ENCODE assay signal across 8 cellular contexts in the genomic region with DNA sequence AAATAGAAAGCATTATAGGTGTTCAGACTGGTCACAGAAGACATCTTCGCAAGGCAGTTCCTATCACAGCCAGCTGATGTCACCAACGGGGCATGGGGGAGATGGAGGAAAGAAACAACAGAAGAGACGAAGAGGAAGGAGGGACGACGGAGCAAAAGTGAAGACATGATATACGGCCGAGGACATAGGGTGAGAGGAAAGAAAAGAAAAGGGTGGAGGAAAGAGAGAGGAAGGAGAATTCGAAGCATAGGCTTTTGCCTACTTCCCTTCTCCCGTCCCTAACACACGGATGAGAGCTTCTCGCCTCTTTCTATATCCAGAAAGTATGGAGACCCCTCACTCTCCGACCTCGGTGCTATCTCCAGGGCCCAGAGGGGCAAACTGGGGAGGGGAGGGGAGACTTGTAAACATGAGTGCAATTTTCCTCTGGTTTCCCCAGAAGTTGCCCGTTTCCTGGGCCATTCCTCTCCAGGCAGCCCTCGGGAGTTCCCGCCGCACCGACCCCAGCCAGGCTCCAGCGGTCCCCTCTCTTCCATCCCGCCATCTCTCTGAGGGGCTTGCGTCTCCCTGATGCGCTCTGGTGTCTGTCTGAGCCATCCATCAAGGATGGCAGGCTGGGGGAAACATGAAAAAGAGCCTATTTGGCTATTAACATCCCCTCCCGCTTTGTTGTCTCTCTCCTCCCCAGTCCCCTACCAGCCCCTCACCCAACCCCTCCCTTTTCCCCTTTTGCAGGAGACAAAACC. TPM values are rescaled to one million over a fixed set of nuclear protein-coding genes. Genes with fewer than 3 reads are reported as not detected.
A peak's percentile ranks its signal among the peaks of the same experiment; 100 is the strongest.
DNase-seq lines count a peak whose midpoint lies in the region; ATAC-seq, FAIRE-seq and TF ChIP-seq lines count a peak whose summit lies in the region.

No MANE protein-coding gene starts in this region.

- H3K9me3 ChIP-seq in SJCRH30 (replicated peaks) (no peaks in the 10 kb centered on the region), GM12878 (replicated peaks; ENCODE audit: control insufficient read depth, insufficient read depth, low read length) (no peaks in the 10 kb centered on the region)

- DNase-seq in EH (ENCODE audit: low read depth) (peak; percentile 66), M059J (ENCODE audit: low read depth) (peak; percentile 64), SJCRH30 (peak; percentile 59 to 74), GM12878 (ENCODE audit: low read depth, low spot score) (no peak), left colon (peak in 1 of 2 donors; percentile 43)

- in situ Hi-C loops in GM12878 (cut with MboI), result no loop called here

- H3K4me1 ChIP-seq in SJCRH30, result peaks cover 21% of the 10 kb centered on the region
- H3K4me1 ChIP-seq in GM12878 (ENCODE audit: control insufficient read depth, insufficient read depth, low read length), result peaks cover 7% of the 10 kb centered on the region

- SMC1A ChIA-PET in GM12878 (lab: Charles Lee; ENCODE audit: uncharacterized antibody, unreplicated experiment), result interaction anchor here (0.6 to 3.5 kb wide), 14 partner anchors 7 to 169 kb away, joined by 3 to 27 read pairs (median 6); a partner anchor contains a TSS

- no peaks in the 10 kb centered on the region for H3K9me3 Mint-ChIP-seq in stimulated activated memory B cell treated with anti-CD40 and anti-IgM and Interleukin-4, amounts not matched to agents 10 μg/mL and 1 μg/mL and 100 μg/mL, for 72 hours

- intact Hi-C loops in GM12878 (cut with micrococcal nuclease; ENCODE audit: unreplicated experiment), result no loop called here
- intact Hi-C loops in left colon (cut with DNase I, micrococcal nuclease), result no loop called here

- H3K9ac ChIP-seq in GM12878 (ENCODE audit: control insufficient read depth, insufficient read depth, low read length), result no peak overlapping the region

- H3K79me2 ChIP-seq in GM12878 (ENCODE audit: control insufficient read depth, insufficient read depth, low read length), result no peaks in the 10 kb centered on the region

- H3K36me3 Mint-ChIP-seq in stimulated activated memory B cell treated with anti-CD40 and anti-IgM and Interleukin-4, amounts not matched to agents 10 μg/mL and 1 μg/mL and 100 μg/mL, for 72 hours, result no peaks in the 10 kb centered on the region

- BruUV-seq in GM12878 (replicated peaks; lab: Mats Ljungman, UMichigan), result no TSS peak

- peak; percentile 52; the same call in 1 of the 2 replicates for TF ChIP-seq RAD21 in GM12878 (IDR thresholded peaks at IDR 0.05; ENCODE audit: insufficient read depth, low read depth, low read length)

- H4K20me1 ChIP-seq in GM12878 (ENCODE audit: control insufficient read depth, insufficient read depth), result no peaks in the 10 kb centered on the region

- H3K4me2 ChIP-seq in GM12878 (ENCODE audit: control insufficient read depth, insufficient read depth), result peak overlapping the region; percentile 97

- peak overlapping the region; percentile 11; the same call in 1 of the 2 replicates for H3K27ac ChIP-seq in SJCRH30
- H3K27ac ChIP-seq in GM12878 (ENCODE audit: control insufficient read depth, insufficient read depth), result no peak overlapping the region

- CTCF ChIA-PET in GM12878 (lab: Yijun Ruan, JAX), result interaction anchor here (0.6 to 14.1 kb wide), 21 partner anchors 7 to 170 kb away, joined by 3 to 454 read pairs (median 4); a partner anchor contains a TSS

- no peak for TF ChIP-seq POLR2A in GM12878 (IDR thresholded peaks at IDR 0.05; ENCODE audit: low read depth, low read length)

- 0% methylated on average over 19 of the region's 23 CpGs for WGBS in GM12878 (ENCODE audit: insufficient coverage, insufficient replicate concordance, low lambda C conversion rate, missing lambda C conversion rate)

- H3K4me3 ChIP-seq in SJCRH30 (peak overlapping the region; percentile 53), GM12878 (peak overlapping the region; percentile 75)

- RAD21 ChIA-PET in GM12878 (lab: Charles Lee; ENCODE audit: unreplicated experiment), result interaction anchor here (0.7 to 3.0 kb wide), 12 partner anchors 9 to 745 kb away, joined by 3 to 19 read pairs (median 4); a partner anchor contains a TSS

- peaks cover 11% of the 10 kb centered on the region for H3K4me1 Mint-ChIP-seq in stimulated activated memory B cell treated with anti-CD40 and anti-IgM and Interleukin-4, amounts not matched to agents 10 μg/mL and 1 μg/mL and 100 μg/mL, for 72 hours

- POLR2A ChIA-PET in GM12878 (lab: Charles Lee), result interaction anchor here (0.6 to 2.7 kb wide), 6 partner anchors 9 to 131 kb away, joined by 3 to 18 read pairs (median 4); a partner anchor contains a TSS

- H3K27me3 Mint-ChIP-seq in stimulated activated memory B cell treated with anti-CD40 and anti-IgM and Interleukin-4, amounts not matched to agents 10 μg/mL and 1 μg/mL and 100 μg/mL, for 72 hours, result peaks cover 28% of the 10 kb centered on the region

- peak; percentile 61 to 76 (median 72) for TF ChIP-seq CTCF in GM12878 (IDR thresholded peaks at IDR 0.05 in 2 of 3, conservative IDR thresholded peaks at IDR 0.05 in 1 of 3; ENCODE audit: control insufficient read depth in 2 of 3, extremely low read depth in 1 of 3, insufficient read depth in 1 of 3, low read depth in 3 of 3, low read length in 3 of 3)

- peak overlapping the region; percentile 86 for H2AFZ ChIP-seq in GM12878 (ENCODE audit: control insufficient read depth, low read depth, low read length)

- H3K36me3 ChIP-seq in SJCRH30 (no peaks in the 10 kb centered on the region), GM12878 (ENCODE audit: control insufficient read depth in 2 of 2, insufficient read depth in 2 of 2, low read length in 1 of 2) (no peaks in the 10 kb centered on the region)

- ATAC-seq in GM12878, result peak; percentile 92
- ATAC-seq in left colon, result peak; percentile 88
- ATAC-seq in stimulated activated memory B cell treated with anti-CD40 and anti-IgM and Interleukin-4, amounts not matched to agents 10 μg/mL and 1 μg/mL and 100 μg/mL, for 72 hours, result peak; percentile 75
- no peak for ATAC-seq in HG03354 (IDR thresholded peaks at IDR 0.05; ENCODE audit: poor library complexity, severe bottlenecking, unreplicated experiment)
- no peak for ATAC-seq in GM21528 (IDR thresholded peaks at IDR 0.05; ENCODE audit: low FRiP score, unreplicated experiment)

- H3K27me3 ChIP-seq in SJCRH30 (no peaks in the 10 kb centered on the region), GM12878 (replicated peaks in 1 of 2; ENCODE audit: control insufficient read depth in 2 of 2, insufficient read depth in 2 of 2, low read length in 1 of 2) (no peaks in the 10 kb centered on the region)

- no peak for TF ChIP-seq EP300 in GM12878 (IDR thresholded peaks at IDR 0.05; ENCODE audit: borderline replicate concordance in 1 of 2, control insufficient read depth in 1 of 2, low read depth in 2 of 2, low read length in 2 of 2)

- peak overlapping the region; percentile 1 for H3K27ac Mint-ChIP-seq in stimulated activated memory B cell treated with anti-CD40 and anti-IgM and Interleukin-4, amounts not matched to agents 10 μg/mL and 1 μg/mL and 100 μg/mL, for 72 hours

- peak; percentile 59 for FAIRE-seq in GM12878 (lab: Jason Lieb, UNC)

- peak overlapping the region; percentile 81 for H3K4me3 Mint-ChIP-seq in stimulated activated memory B cell treated with anti-CD40 and anti-IgM and Interleukin-4, amounts not matched to agents 10 μg/mL and 1 μg/mL and 100 μg/mL, for 72 hours

RNA-seq across cellular contexts. Expression of a gene that starts 26.0 kb away (rescaled TPM):
- total RNA-seq in M059J (2014; rRNA removed; shearing (Covaris generic)), result 27.3 and 40.7 TPM in 2 replicates
- total RNA-seq in SJCRH30 (2014; rRNA removed; shearing (Covaris generic)), result 0.32 TPM in 1 of 2 replicates, not detected in the other
- 0.86 TPM in 1 of 2 replicates, not detected in the other for total RNA-seq in GM12878 (2013; cell fraction: nucleolus; rRNA removed)
- total RNA-seq in GM12878 (2014; rRNA removed) (0.93 and 1.6 TPM in 2 replicates), GM12878 (2014; rRNA removed; fragmentation: Illumina TruSeq; extraction: Trizol) (2.3 and 2.7 TPM in 2 replicates), GM12878 (2021) (3.6 and 4.3 TPM in 2 replicates), left colon (1 to 10 TPM; 7.1 to 8.7 TPM)
- polyA plus RNA-seq in GM12878 (2011; ENCODE audit: low read depth), result 2.1 TPM
- polyA plus RNA-seq in GM12878 (2011; rRNA removed) (0.20 and 0.27 TPM in 2 replicates), GM12878 (2014; fragmentation: Illumina TruSeq; extraction: Trizol) (1.8 and 3.3 TPM in 2 replicates), GM12878 (2014; fragmentation: Nextera tagmentation; extraction: Ambion mirVana) (1 to 10 TPM; 2.5 to 2.9 TPM), GM12878 (2014; rRNA removed) (2.7 and 3.1 TPM in 2 replicates), GM12878 (2016; fragmentation: Nextera tagmentation; extraction: Ambion mirVana) (1 to 10 TPM; 2.0 to 3.2 TPM)
- 0.12 and 0.40 TPM in 2 replicates for polyA plus RNA-seq in GM12878 (2011; cell fraction: cytosol; rRNA removed)
- 0.22 and 0.48 TPM in 2 replicates for polyA plus RNA-seq in GM12878 (2011; cell fraction: nucleus; rRNA removed)
- 3.1 and 4.2 TPM in 2 replicates for polyA plus RNA-seq in GM12878 (2012)
- polyA minus RNA-seq in GM12878 (2011; rRNA and poly(A)+ RNA removed), result not detected in 2 replicates
- polyA minus RNA-seq in GM12878 (2011; cell fraction: cytosol; rRNA and poly(A)+ RNA removed), result not detected in 2 replicates
- not detected in 2 replicates for polyA minus RNA-seq in GM12878 (2011; cell fraction: nucleus; rRNA and poly(A)+ RNA removed)

RNA-seq across cellular contexts. Expression of a gene that starts 36.6 kb away (rescaled TPM):
- 44.3 and 68.7 TPM in 2 replicates for total RNA-seq in M059J (2014; rRNA removed; shearing (Covaris generic))
- 75.1 and 78.1 TPM in 2 replicates for total RNA-seq in SJCRH30 (2014; rRNA removed; shearing (Covaris generic))
- total RNA-seq in GM12878 (2013; cell fraction: nucleolus; rRNA removed), result 68.6 and 83.4 TPM in 2 replicates
- total RNA-seq in GM12878 (2014; rRNA removed) (16.5 and 16.8 TPM in 2 replicates), GM12878 (2014; rRNA removed; fragmentation: Illumina TruSeq; extraction: Trizol) (36.2 and 39.9 TPM in 2 replicates), GM12878 (2021) (62.3 and 72.8 TPM in 2 replicates), left colon (100 to 1,000 TPM; 223 to 245 TPM)
- 52.9 TPM for polyA plus RNA-seq in GM12878 (2011; ENCODE audit: low read depth)
- polyA plus RNA-seq in GM12878 (2011; rRNA removed) (84.5 and 104 TPM in 2 replicates), GM12878 (2014; fragmentation: Illumina TruSeq; extraction: Trizol) (60.5 and 63.8 TPM in 2 replicates), GM12878 (2014; fragmentation: Nextera tagmentation; extraction: Ambion mirVana) (1 to 10 TPM; 3.8 to 4.1 TPM), GM12878 (2014; rRNA removed) (44.7 and 48.6 TPM in 2 replicates), GM12878 (2016; fragmentation: Nextera tagmentation; extraction: Ambion mirVana) (10 to 100 TPM; 11.1 to 11.5 TPM)
- 78.3 and 81.2 TPM in 2 replicates for polyA plus RNA-seq in GM12878 (2011; cell fraction: cytosol; rRNA removed)
- 72.4 and 101 TPM in 2 replicates for polyA plus RNA-seq in GM12878 (2011; cell fraction: nucleus; rRNA removed)
- polyA plus RNA-seq in GM12878 (2012), result 70.1 and 111 TPM in 2 replicates
- 71.0 and 98.3 TPM in 2 replicates for polyA minus RNA-seq in GM12878 (2011; rRNA and poly(A)+ RNA removed)
- 30.1 and 32.1 TPM in 2 replicates for polyA minus RNA-seq in GM12878 (2011; cell fraction: cytosol; rRNA and poly(A)+ RNA removed)
- 22.1 and 37.8 TPM in 2 replicates for polyA minus RNA-seq in GM12878 (2011; cell fraction: nucleus; rRNA and poly(A)+ RNA removed)

RNA-seq across cellular contexts. Expression of a gene that starts 40.7 kb away (rescaled TPM):
- total RNA-seq in M059J (2014; rRNA removed; shearing (Covaris generic)), result 60.4 and 69.5 TPM in 2 replicates
- total RNA-seq in SJCRH30 (2014; rRNA removed; shearing (Covaris generic)), result 47.0 and 64.2 TPM in 2 replicates
- 248 and 271 TPM in 2 replicates for total RNA-seq in GM12878 (2013; cell fraction: nucleolus; rRNA removed)
- total RNA-seq in GM12878 (2014; rRNA removed), result 150 and 159 TPM in 2 replicates
- 92.1 and 99.9 TPM in 2 replicates for total RNA-seq in GM12878 (2014; rRNA removed; fragmentation: Illumina TruSeq; extraction: Trizol)
- 168 and 177 TPM in 2 replicates for total RNA-seq in GM12878 (2021)
- polyA plus RNA-seq in GM12878 (2011; ENCODE audit: low read depth), result 293 TPM
- polyA plus RNA-seq in GM12878 (2011; rRNA removed), result 101 and 127 TPM in 2 replicates
- polyA plus RNA-seq in GM12878 (2011; cell fraction: cytosol; rRNA removed), result 142 and 155 TPM in 2 replicates
- 1,072 and 1,222 TPM in 2 replicates for polyA plus RNA-seq in GM12878 (2011; cell fraction: nucleus; rRNA removed)
- polyA plus RNA-seq in GM12878 (2012), result 245 and 255 TPM in 2 replicates
- polyA plus RNA-seq in GM12878 (2014; fragmentation: Illumina TruSeq; extraction: Trizol), result 129 and 163 TPM in 2 replicates
- polyA plus RNA-seq in GM12878 (2014; fragmentation: Nextera tagmentation; extraction: Ambion mirVana), result 100 to 1,000 TPM in 1 of 2 experiments, 10 to 100 TPM in 1; 69.4 to 160 TPM
- polyA plus RNA-seq in GM12878 (2014; rRNA removed), result 204 and 209 TPM in 2 replicates
- 100 to 1,000 TPM; 223 to 237 TPM for polyA plus RNA-seq in GM12878 (2016; fragmentation: Nextera tagmentation; extraction: Ambion mirVana)
- polyA minus RNA-seq in GM12878 (2011; rRNA and poly(A)+ RNA removed), result 97.9 and 132 TPM in 2 replicates
- polyA minus RNA-seq in GM12878 (2011; cell fraction: cytosol; rRNA and poly(A)+ RNA removed), result 21.6 and 32.2 TPM in 2 replicates
- 148 and 158 TPM in 2 replicates for polyA minus RNA-seq in GM12878 (2011; cell fraction: nucleus; rRNA and poly(A)+ RNA removed)
- 100 to 1,000 TPM; 136 to 187 TPM for total RNA-seq in left colon

RNA-seq across cellular contexts. Expression of a gene that starts 53.9 kb away (rescaled TPM):
- total RNA-seq in M059J (2014; rRNA removed; shearing (Covaris generic)), result not detected in 2 replicates
- total RNA-seq in SJCRH30 (2014; rRNA removed; shearing (Covaris generic)), result not detected in 2 replicates
- not detected in 2 replicates for total RNA-seq in GM12878 (2013; cell fraction: nucleolus; rRNA removed)
- not detected in 2 replicates for total RNA-seq in GM12878 (2014; rRNA removed)
- total RNA-seq in GM12878 (2014; rRNA removed; fragmentation: Illumina TruSeq; extraction: Trizol), result not detected in 2 replicates
- not detected in 2 replicates for total RNA-seq in GM12878 (2021)
- polyA plus RNA-seq in GM12878 (2011; ENCODE audit: low read depth), result not detected
- polyA plus RNA-seq in GM12878 (2011; rRNA removed), result not detected in 2 replicates
- polyA plus RNA-seq in GM12878 (2011; cell fraction: cytosol; rRNA removed), result not detected in 2 replicates
- not detected in 2 replicates for polyA plus RNA-seq in GM12878 (2011; cell fraction: nucleus; rRNA removed)
- 0.11 TPM in 1 of 2 replicates, not detected in the other for polyA plus RNA-seq in GM12878 (2012)
- not detected in 2 replicates for polyA plus RNA-seq in GM12878 (2014; fragmentation: Illumina TruSeq; extraction: Trizol)
- polyA plus RNA-seq in GM12878 (2014; fragmentation: Nextera tagmentation; extraction: Ambion mirVana), result not detected
- not detected in 2 replicates for polyA plus RNA-seq in GM12878 (2014; rRNA removed)
- polyA plus RNA-seq in GM12878 (2016; fragmentation: Nextera tagmentation; extraction: Ambion mirVana), result under 1 TPM; 0.11 to 0.18 TPM
- polyA minus RNA-seq in GM12878 (2011; rRNA and poly(A)+ RNA removed), result not detected in 2 replicates
- not detected in 2 replicates for polyA minus RNA-seq in GM12878 (2011; cell fraction: cytosol; rRNA and poly(A)+ RNA removed)
- polyA minus RNA-seq in GM12878 (2011; cell fraction: nucleus; rRNA and poly(A)+ RNA removed), result not detected in 2 replicates
- 100 to 1,000 TPM; 237 to 279 TPM for total RNA-seq in left colon

Comparison
In these comparisons a context has a peak if more than half of its experiments do, and no peak if none do; other contexts are left out.
1. ATAC-seq: peak in GM12878 (single experiment), left colon (single experiment) and stimulated activated memory B cell treated with anti-CD40 and anti-IgM and Interleukin-4, amounts not matched to agents 10 μg/mL and 1 μg/mL and 100 μg/mL, for 72 hours (single experiment); none in HG03354 (single experiment) and GM21528 (single experiment).